In the genomic region with DNA sequence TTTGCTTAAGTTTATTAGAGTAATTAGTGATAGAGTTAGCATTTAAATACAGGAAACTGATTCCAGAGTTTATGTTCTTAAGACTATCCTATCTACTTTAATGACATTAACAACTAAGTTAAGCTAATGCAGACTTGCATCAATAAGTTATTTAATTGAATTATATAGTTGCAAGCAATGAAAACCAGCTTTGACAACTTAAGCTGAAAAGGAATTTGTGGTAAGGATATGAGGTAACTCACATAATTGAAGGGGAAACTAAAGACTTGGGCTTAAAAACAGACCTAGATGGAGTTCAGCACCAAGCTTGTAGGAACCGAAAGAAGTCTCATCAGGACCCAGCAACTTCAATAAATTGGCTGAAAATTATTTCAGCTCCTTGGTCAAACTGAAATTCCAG, we compare ENCODE assay signal across 20 cellular contexts.
"Had no signal": no experiment of that assay in that cellular context is flagged by ENCODE, and none has a peak within 500 bp of the region (broad histone marks: within the 10 kb centered on the region; RNA-seq: fewer than 3 reads in every experiment).

No MANE protein-coding gene starts in this region.

- H3K4me1 ChIP-seq: right lobe of liver, spleen had no signal

- H3K36me3 Mint-ChIP-seq: brain; immature natural killer cell; stimulated activated naive B cell treated with anti-CD40 and anti-IgM and Interleukin-4, amounts not matched to agents 10 μg/mL and 1 μg/mL and 100 μg/mL, for 72 hours had no signal

- H3K4me3 Mint-ChIP-seq: activated CD4-positive, alpha-beta T cell treated with anti-CD3 and anti-CD28 coated beads, Interleukin-2, amount 10 ng/mL, durations not matched to agents 7 days and 5 days; activated naive CD4-positive, alpha-beta T cell treated with anti-CD3 and anti-CD28 coated beads for 36 hours; brain; central memory CD8-positive, alpha-beta T cell; immature natural killer cell; stimulated activated naive B cell treated with anti-CD40 and anti-IgM and Interleukin-4, amounts not matched to agents 10 μg/mL and 1 μg/mL and 100 μg/mL, for 72 hours; T-helper 17 cell had no signal

- H3K4me3 ChIP-seq: lower lobe of right lung, right lobe of liver, spleen had no signal

- H3K27ac Mint-ChIP-seq: activated CD4-positive, alpha-beta T cell treated with anti-CD3 and anti-CD28 coated beads, Interleukin-2, amount 10 ng/mL, durations not matched to agents 7 days and 5 days; activated naive CD4-positive, alpha-beta T cell treated with anti-CD3 and anti-CD28 coated beads for 36 hours; brain; immature natural killer cell; progenitor cell of endocrine pancreas; stimulated activated naive B cell treated with anti-CD40 and anti-IgM and Interleukin-4, amounts not matched to agents 10 μg/mL and 1 μg/mL and 100 μg/mL, for 72 hours; T-helper 17 cell had no signal

- H3K27ac ChIP-seq: lower lobe of right lung, right lobe of liver, spleen had no signal

- H3K9me3 Mint-ChIP-seq: activated CD4-positive, alpha-beta T cell treated with anti-CD3 and anti-CD28 coated beads, Interleukin-2, amount 10 ng/mL, durations not matched to agents 7 days and 5 days; activated naive CD4-positive, alpha-beta T cell treated with anti-CD3 and anti-CD28 coated beads for 36 hours; brain; central memory CD8-positive, alpha-beta T cell; immature natural killer cell; stimulated activated naive B cell treated with anti-CD40 and anti-IgM and Interleukin-4, amounts not matched to agents 10 μg/mL and 1 μg/mL and 100 μg/mL, for 72 hours had no signal

- H3K27me3 ChIP-seq: right lobe of liver, spleen had no signal

- DNase-seq: activated CD4-positive, alpha-beta T cell treated with anti-CD3 and anti-CD28 coated beads, Interleukin-2, amount 10 ng/mL, durations not matched to agents 7 days and 5 days; activated CD4-positive, CD25-positive, alpha-beta regulatory T cell; activated CD8-positive, alpha-beta memory T cell treated with anti-CD3 and anti-CD28 coated beads for 24 hours; activated naive CD4-positive, alpha-beta T cell treated with anti-CD3 and anti-CD28 coated beads for 36 hours; dermis blood vessel endothelial cell; glutamatergic neuron; immature natural killer cell; left cardiac atrium; lower lobe of right lung; midbrain; right lobe of liver; spleen; stimulated activated CD4-positive, alpha-beta T cell treated with anti-CD3 and anti-CD28 coated beads, Interleukin-1b, Interleukin-23, amount 100 ng/mL, for 48 hours; stimulated activated naive B cell treated with anti-CD40 and anti-IgM and Interleukin-4, amounts not matched to agents 10 μg/mL and 1 μg/mL and 100 μg/mL, for 72 hours; T-helper 17 cell; trophoblast cell had no signal

- H3K27me3 Mint-ChIP-seq: central memory CD8-positive, alpha-beta T cell; progenitor cell of endocrine pancreas; stimulated activated naive B cell treated with anti-CD40 and anti-IgM and Interleukin-4, amounts not matched to agents 10 μg/mL and 1 μg/mL and 100 μg/mL, for 72 hours; T-helper 17 cell had no signal

- H3K9me3 ChIP-seq: lower lobe of right lung, right lobe of liver, spleen had no signal

- FAIRE-seq: TTC549 had no signal

- H3K4me1 Mint-ChIP-seq: activated CD4-positive, alpha-beta T cell treated with anti-CD3 and anti-CD28 coated beads, Interleukin-2, amount 10 ng/mL, durations not matched to agents 7 days and 5 days; brain; central memory CD8-positive, alpha-beta T cell; immature natural killer cell; stimulated activated naive B cell treated with anti-CD40 and anti-IgM and Interleukin-4, amounts not matched to agents 10 μg/mL and 1 μg/mL and 100 μg/mL, for 72 hours; T-helper 17 cell had no signal

- H3K36me3 ChIP-seq: lower lobe of right lung, right lobe of liver, spleen had no signal
